ENCODE assay signal across 1 cellular context in the genomic region with DNA sequence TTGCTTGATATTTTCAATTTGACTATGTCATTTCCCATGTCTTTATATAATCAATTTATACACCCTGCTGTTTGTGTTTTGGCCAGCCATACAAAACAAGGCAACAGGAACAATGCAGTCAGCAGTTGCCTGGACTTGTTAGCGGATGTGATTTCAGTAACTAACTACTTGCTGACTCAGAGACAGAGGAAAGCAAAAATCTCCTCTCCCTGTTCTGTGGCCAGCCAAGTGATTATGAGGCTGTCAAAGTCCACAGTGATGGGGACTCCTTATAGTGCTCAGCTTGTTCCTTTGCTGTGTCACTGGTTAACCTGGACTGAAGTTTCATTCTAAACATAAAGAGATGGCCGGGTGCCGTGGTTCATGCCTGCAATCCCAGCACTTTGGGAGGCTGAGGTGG.
A peak's percentile ranks its signal among the peaks of the same experiment; 100 is the strongest.
TF ChIP-seq lines count a peak whose summit lies in the region.

No MANE protein-coding gene starts in this region.

TF ChIP-seq in HepG2, 621 proteins besides CTCF, POLR2A, EP300 and RAD21 (continued from another document):
- no peak for TF ChIP-seq ZSCAN31 (CRISPR knock-in tag; IDR thresholded peaks at IDR 0.05; ENCODE audit: low read depth)
- no peak for TF ChIP-seq ATF7 (IDR thresholded peaks at IDR 0.05)
- no peak for TF ChIP-seq ATF7 (CRISPR knock-in tag; IDR thresholded peaks at IDR 0.05)
- TF ChIP-seq ZNF589 (CRISPR knock-in tag; conservative IDR thresholded peaks at IDR 0.05), result no peak
- no peak for TF ChIP-seq ZNF550 (CRISPR knock-in tag; IDR thresholded peaks at IDR 0.05; ENCODE audit: borderline replicate concordance)
- TF ChIP-seq NFE2L1 (CRISPR knock-in tag; IDR thresholded peaks at IDR 0.05; ENCODE audit: borderline replicate concordance), result no peak
- TF ChIP-seq, protein P1, sequence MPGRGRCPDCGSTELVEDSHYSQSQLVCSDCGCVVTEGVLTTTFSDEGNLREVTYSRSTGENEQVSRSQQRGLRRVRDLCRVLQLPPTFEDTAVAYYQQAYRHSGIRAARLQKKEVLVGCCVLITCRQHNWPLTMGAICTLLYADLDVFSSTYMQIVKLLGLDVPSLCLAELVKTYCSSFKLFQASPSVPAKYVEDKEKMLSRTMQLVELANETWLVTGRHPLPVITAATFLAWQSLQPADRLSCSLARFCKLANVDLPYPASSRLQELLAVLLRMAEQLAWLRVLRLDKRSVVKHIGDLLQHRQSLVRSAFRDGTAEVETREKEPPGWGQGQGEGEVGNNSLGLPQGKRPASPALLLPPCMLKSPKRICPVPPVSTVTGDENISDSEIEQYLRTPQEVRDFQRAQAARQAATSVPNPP (CRISPR knock-in tag; IDR thresholded peaks at IDR 0.05), result no peak
- TF ChIP-seq, protein P2, sequence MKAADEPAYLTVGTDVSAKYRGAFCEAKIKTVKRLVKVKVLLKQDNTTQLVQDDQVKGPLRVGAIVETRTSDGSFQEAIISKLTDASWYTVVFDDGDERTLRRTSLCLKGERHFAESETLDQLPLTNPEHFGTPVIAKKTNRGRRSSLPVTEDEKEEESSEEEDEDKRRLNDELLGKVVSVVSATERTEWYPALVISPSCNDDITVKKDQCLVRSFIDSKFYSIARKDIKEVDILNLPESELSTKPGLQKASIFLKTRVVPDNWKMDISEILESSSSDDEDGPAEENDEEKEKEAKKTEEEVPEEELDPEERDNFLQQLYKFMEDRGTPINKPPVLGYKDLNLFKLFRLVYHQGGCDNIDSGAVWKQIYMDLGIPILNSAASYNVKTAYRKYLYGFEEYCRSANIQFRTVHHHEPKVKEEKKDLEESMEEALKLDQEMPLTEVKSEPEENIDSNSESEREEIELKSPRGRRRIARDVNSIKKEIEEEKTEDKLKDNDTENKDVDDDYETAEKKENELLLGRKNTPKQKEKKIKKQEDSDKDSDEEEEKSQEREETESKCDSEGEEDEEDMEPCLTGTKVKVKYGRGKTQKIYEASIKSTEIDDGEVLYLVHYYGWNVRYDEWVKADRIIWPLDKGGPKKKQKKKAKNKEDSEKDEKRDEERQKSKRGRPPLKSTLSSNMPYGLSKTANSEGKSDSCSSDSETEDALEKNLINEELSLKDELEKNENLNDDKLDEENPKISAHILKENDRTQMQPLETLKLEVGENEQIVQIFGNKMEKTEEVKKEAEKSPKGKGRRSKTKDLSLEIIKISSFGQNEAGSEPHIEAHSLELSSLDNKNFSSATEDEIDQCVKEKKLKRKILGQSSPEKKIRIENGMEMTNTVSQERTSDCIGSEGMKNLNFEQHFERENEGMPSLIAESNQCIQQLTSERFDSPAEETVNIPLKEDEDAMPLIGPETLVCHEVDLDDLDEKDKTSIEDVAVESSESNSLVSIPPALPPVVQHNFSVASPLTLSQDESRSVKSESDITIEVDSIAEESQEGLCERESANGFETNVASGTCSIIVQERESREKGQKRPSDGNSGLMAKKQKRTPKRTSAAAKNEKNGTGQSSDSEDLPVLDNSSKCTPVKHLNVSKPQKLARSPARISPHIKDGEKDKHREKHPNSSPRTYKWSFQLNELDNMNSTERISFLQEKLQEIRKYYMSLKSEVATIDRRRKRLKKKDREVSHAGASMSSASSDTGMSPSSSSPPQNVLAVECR (CRISPR knock-in tag; IDR thresholded peaks at IDR 0.05; ENCODE audit: borderline replicate concordance), result no peak
- no peak for TF ChIP-seq NFKB2 (CRISPR knock-in tag; IDR thresholded peaks at IDR 0.05; ENCODE audit: borderline replicate concordance)
- no peak for TF ChIP-seq ZNF703 (CRISPR knock-in tag; IDR thresholded peaks at IDR 0.05; ENCODE audit: borderline replicate concordance)
- TF ChIP-seq ELF3 (CRISPR knock-in tag; IDR thresholded peaks at IDR 0.05), result peak; percentile 52
- TF ChIP-seq MIER2 (CRISPR knock-in tag; IDR thresholded peaks at IDR 0.05), result no peak
- no peak for TF ChIP-seq NAIF1 (CRISPR knock-in tag; IDR thresholded peaks at IDR 0.05; ENCODE audit: borderline replicate concordance)
- TF ChIP-seq SKI (IDR thresholded peaks at IDR 0.05; ENCODE audit: partially characterized antibody), result no peak
- TF ChIP-seq, protein P3, sequence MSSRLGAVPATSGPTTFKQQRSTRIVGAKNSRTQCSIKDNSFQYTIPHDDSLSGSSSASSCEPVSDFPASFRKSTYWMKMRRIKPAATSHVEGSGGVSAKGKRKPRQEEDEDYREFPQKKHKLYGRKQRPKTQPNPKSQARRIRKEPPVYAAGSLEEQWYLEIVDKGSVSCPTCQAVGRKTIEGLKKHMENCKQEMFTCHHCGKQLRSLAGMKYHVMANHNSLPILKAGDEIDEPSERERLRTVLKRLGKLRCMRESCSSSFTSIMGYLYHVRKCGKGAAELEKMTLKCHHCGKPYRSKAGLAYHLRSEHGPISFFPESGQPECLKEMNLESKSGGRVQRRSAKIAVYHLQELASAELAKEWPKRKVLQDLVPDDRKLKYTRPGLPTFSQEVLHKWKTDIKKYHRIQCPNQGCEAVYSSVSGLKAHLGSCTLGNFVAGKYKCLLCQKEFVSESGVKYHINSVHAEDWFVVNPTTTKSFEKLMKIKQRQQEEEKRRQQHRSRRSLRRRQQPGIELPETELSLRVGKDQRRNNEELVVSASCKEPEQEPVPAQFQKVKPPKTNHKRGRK (CRISPR knock-in tag; IDR thresholded peaks at IDR 0.05), result no peak
- no peak for TF ChIP-seq XRCC5 (optimal IDR thresholded peaks at IDR 0.05; ENCODE audit: low read length)
- TF ChIP-seq, protein P4, sequence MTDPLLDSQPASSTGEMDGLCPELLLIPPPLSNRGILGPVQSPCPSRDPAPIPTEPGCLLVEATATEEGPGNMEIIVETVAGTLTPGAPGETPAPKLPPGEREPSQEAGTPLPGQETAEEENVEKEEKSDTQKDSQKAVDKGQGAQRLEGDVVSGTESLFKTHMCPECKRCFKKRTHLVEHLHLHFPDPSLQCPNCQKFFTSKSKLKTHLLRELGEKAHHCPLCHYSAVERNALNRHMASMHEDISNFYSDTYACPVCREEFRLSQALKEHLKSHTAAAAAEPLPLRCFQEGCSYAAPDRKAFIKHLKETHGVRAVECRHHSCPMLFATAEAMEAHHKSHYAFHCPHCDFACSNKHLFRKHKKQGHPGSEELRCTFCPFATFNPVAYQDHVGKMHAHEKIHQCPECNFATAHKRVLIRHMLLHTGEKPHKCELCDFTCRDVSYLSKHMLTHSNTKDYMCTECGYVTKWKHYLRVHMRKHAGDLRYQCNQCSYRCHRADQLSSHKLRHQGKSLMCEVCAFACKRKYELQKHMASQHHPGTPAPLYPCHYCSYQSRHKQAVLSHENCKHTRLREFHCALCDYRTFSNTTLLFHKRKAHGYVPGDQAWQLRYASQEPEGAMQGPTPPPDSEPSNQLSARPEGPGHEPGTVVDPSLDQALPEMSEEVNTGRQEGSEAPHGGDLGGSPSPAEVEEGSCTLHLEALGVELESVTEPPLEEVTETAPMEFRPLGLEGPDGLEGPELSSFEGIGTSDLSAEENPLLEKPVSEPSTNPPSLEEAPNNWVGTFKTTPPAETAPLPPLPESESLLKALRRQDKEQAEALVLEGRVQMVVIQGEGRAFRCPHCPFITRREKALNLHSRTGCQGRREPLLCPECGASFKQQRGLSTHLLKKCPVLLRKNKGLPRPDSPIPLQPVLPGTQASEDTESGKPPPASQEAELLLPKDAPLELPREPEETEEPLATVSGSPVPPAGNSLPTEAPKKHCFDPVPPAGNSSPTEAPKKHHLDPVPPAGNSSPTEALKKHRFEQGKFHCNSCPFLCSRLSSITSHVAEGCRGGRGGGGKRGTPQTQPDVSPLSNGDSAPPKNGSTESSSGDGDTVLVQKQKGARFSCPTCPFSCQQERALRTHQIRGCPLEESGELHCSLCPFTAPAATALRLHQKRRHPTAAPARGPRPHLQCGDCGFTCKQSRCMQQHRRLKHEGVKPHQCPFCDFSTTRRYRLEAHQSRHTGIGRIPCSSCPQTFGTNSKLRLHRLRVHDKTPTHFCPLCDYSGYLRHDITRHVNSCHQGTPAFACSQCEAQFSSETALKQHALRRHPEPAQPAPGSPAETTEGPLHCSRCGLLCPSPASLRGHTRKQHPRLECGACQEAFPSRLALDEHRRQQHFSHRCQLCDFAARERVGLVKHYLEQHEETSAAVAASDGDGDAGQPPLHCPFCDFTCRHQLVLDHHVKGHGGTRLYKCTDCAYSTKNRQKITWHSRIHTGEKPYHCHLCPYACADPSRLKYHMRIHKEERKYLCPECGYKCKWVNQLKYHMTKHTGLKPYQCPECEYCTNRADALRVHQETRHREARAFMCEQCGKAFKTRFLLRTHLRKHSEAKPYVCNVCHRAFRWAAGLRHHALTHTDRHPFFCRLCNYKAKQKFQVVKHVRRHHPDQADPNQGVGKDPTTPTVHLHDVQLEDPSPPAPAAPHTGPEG (CRISPR knock-in tag; IDR thresholded peaks at IDR 0.05), result no peak
- TF ChIP-seq HOXA5 (CRISPR knock-in tag; IDR thresholded peaks at IDR 0.05), result no peak
- no peak for TF ChIP-seq ZNF20 (CRISPR knock-in tag; IDR thresholded peaks at IDR 0.05)
- no peak for TF ChIP-seq ZNF354B (CRISPR knock-in tag; IDR thresholded peaks at IDR 0.05)
- no peak for TF ChIP-seq ZNF260 (CRISPR knock-in tag; IDR thresholded peaks at IDR 0.05; ENCODE audit: borderline replicate concordance, low read depth)
- no peak for TF ChIP-seq ZEB1 (IDR thresholded peaks at IDR 0.05; ENCODE audit: insufficient replicate concordance, low read depth)
- no peak for TF ChIP-seq ZNF484 (CRISPR knock-in tag; IDR thresholded peaks at IDR 0.05; ENCODE audit: borderline replicate concordance, low read depth)
- peak; percentile 60 for TF ChIP-seq FOSL2 (CRISPR knock-in tag; IDR thresholded peaks at IDR 0.05)
- no peak for TF ChIP-seq FOXM1 (CRISPR knock-in tag; IDR thresholded peaks at IDR 0.05)
- no peak for TF ChIP-seq ZNF101 (CRISPR knock-in tag; IDR thresholded peaks at IDR 0.05; ENCODE audit: borderline replicate concordance, low read depth)
- TF ChIP-seq ZNF225 (CRISPR knock-in tag; IDR thresholded peaks at IDR 0.05), result no peak
- no peak for TF ChIP-seq AKAP8 (CRISPR knock-in tag; IDR thresholded peaks at IDR 0.05)
